8 cellular contexts compared by ENCODE assay signal in genomic region chr18:62183578-62184195, GRCh38.
DNase-seq lines count a peak whose midpoint lies in the region; ATAC-seq and TF ChIP-seq lines count a peak whose summit lies in the region.

No MANE protein-coding gene starts in this region.

- in situ Hi-C loops in GM13977 (cut with MboI; ENCODE audit: low pct_unique_long_range_greater_than_20kb, low sequenced_read_pairs, unreplicated experiment) = loop anchor here (10.0 kb wide), 1 partner anchor 61 kb away; no protein-coding TSS in a partner anchor

- ATAC-seq in GM19035 (IDR thresholded peaks at IDR 0.05; ENCODE audit: unreplicated experiment) (no peak), GM18861 (IDR thresholded peaks at IDR 0.05; ENCODE audit: unreplicated experiment) (no peak)

- peak; percentile 93 for TF ChIP-seq CTCF in GM13977 (IDR thresholded peaks at IDR 0.05; ENCODE audit: extremely low read depth, insufficient read depth, missing control alignments)

- peak; percentile 80 for DNase-seq in CD1c-positive myeloid dendritic cell (ENCODE audit: extremely low spot score)
- DNase-seq in GM13977 (ENCODE audit: low spot score) = peak; percentile 32
- peak; percentile 37 for DNase-seq in NCI-H774 (lab: John Stamatoyannopoulos, UW)
- peak; percentile 28 for DNase-seq in activated naive CD4-positive, alpha-beta T cell treated with anti-CD3 and anti-CD28 coated beads, Interleukin-2, amount 50 U/mL, for 16 hours
- peak; percentile 14 for DNase-seq in iPS-NIHi11 (ENCODE audit: low spot score)
- DNase-seq in stimulated activated CD4-positive, alpha-beta T cell treated with anti-CD3 and anti-CD28 coated beads, Interleukin-2, amount 100 ng/mL, for 48 hours = peak; percentile 22 to 58

Comparison
In these comparisons a context has a peak if more than half of its experiments do, and no peak if none do; other contexts are left out.
1. DNase-seq: peak in every context shown above with its lines; median percentile 80 in CD1c-positive myeloid dendritic cell; 40 in stimulated activated CD4-positive, alpha-beta T cell treated with anti-CD3 and anti-CD28 coated beads, Interleukin-2, amount 100 ng/mL, for 48 hours; 37 in NCI-H774; 32 in GM13977; 28 in activated naive CD4-positive, alpha-beta T cell treated with anti-CD3 and anti-CD28 coated beads, Interleukin-2, amount 50 U/mL, for 16 hours; 14 in iPS-NIHi11.